In genomic region chr9:74517188-74517587, GRCh38 we compare ENCODE assay signal across 10 cellular contexts. TPM values are rescaled to one million over a fixed set of nuclear protein-coding genes. Genes with fewer than 3 reads are reported as not detected.
"Had no signal": no experiment of that assay in that cellular context is flagged by ENCODE, and none has a peak within 500 bp of the region (broad histone marks: within the 10 kb centered on the region; RNA-seq: fewer than 3 reads in every experiment).

No MANE protein-coding gene starts in this region.

- H3K36me3 ChIP-seq: HAP-1 had no signal

- H3K27ac ChIP-seq: HL-60 had no signal

- H3K9me3 ChIP-seq: HAP-1 had no signal

- H3K4me2 ChIP-seq: GM23338 had no signal

- DNase-seq: H7, HFFc6, KBM-7 had no signal

- H3K4me1 ChIP-seq: HAP-1 had no signal

- ATAC-seq: GM23338, HCT116, HepG2 had no signal

- FAIRE-seq: H1, HepG2 had no signal

- H3K4me3 ChIP-seq: GM23338, HAP-1 had no signal

- H2AFZ ChIP-seq: GM23338 had no signal

RNA-seq across cellular contexts. Expression of gene RORB, which starts 20.1 kb away (rescaled TPM):
- total RNA-seq: HepG2, HFFc6 had no signal
- polyA plus RNA-seq: HepG2, IgD-negative memory B cell had no signal
